13 cellular contexts compared by ENCODE assay signal in genomic region chr20:45901332-45901731, GRCh38. TPM values are rescaled to one million over a fixed set of nuclear protein-coding genes. Genes with fewer than 3 reads are reported as not detected.
DNase-seq lines count a peak whose midpoint lies in the region; ATAC-seq, FAIRE-seq and TF ChIP-seq lines count a peak whose summit lies in the region.
"Not testable (repeated sequence)": the region's sequence is repeated elsewhere in the genome, so short reads cannot be mapped to it uniquely, and the experiment has no call there.
"Had no signal": no experiment of that assay in that cellular context is flagged by ENCODE, and none has a peak within 500 bp of the region (broad histone marks: within the 10 kb centered on the region; RNA-seq: fewer than 3 reads in every experiment).

No MANE protein-coding gene starts in this region.

- TF ChIP-seq EP300 in HepG2 (IDR thresholded peaks at IDR 0.05; ENCODE audit: low read depth in 2 of 2, low read length in 2 of 2); HepG2 (CRISPR knock-in tag; IDR thresholded peaks at IDR 0.05; ENCODE audit: borderline replicate concordance): not testable (repeated sequence)

- CTCF ChIA-PET in HepG2 (lab: Yijun Ruan, JAX; ENCODE audit: low intra/inter-chr PET ratio, low total read pairs), result not testable (repeated sequence)

- not testable (repeated sequence) for H3K9me3 ChIP-seq in BLaER1; BLaER1 treated with 17β-estradiol and CSF1 and Interleukin-3, amounts not matched to agents 10 nM and 100 nM (replicated peaks in 1 of 11); Karpas-422 (ENCODE audit: low read length); kidney (ENCODE audit: control insufficient read depth in 1 of 2, low read length in 2 of 2); HepG2 (ENCODE audit: low read length)

- H3K4me3 ChIP-seq in BLaER1; BLaER1 treated with 17β-estradiol and CSF1 and Interleukin-3, amounts not matched to agents 10 nM and 100 nM; Karpas-422 (ENCODE audit: low read length); kidney (ENCODE audit: low read length in 2 of 2); HepG2 (replicated peaks in 1 of 3; ENCODE audit: insufficient read depth in 1 of 3, low read depth in 2 of 3, low read length in 3 of 3): not testable (repeated sequence)

- not testable (repeated sequence) for BruUV-seq in HepG2 (replicated peaks; lab: Mats Ljungman, UMichigan)

- peaks cover 42% of the 10 kb centered on the region for H3K4me1 ChIP-seq in BLaER1
- H3K4me1 ChIP-seq in BLaER1 treated with 17β-estradiol and CSF1 and Interleukin-3, amounts not matched to agents 10 nM and 100 nM, result peaks cover 22 to 46% (median 38%) of the 10 kb centered on the region in 10 experiments
- H3K4me1 ChIP-seq in Karpas-422 (ENCODE audit: low read length), result peaks cover 55% of the 10 kb centered on the region
- not testable (repeated sequence) for H3K4me1 ChIP-seq in kidney (ENCODE audit: control insufficient read depth in 1 of 2, insufficient read depth in 1 of 2, low read depth in 1 of 2, low read length in 2 of 2)
- peaks cover 30% of the 10 kb centered on the region for H3K4me1 ChIP-seq in HepG2 (ENCODE audit: insufficient read depth, low read length)

- ATAC-seq in left lobe of liver, result peak; percentile 15
- ATAC-seq in HepG2, result not testable (repeated sequence)

- in situ Hi-C loops in HepG2 (cut with HindIII; ENCODE audit: extremely low pct_ligation_motif_present, low pct_unique_long_range_greater_than_20kb), result not testable (repeated sequence)

- H3K79me2 ChIP-seq in Karpas-422 (ENCODE audit: low read length); HepG2 (ENCODE audit: insufficient read depth, low read length): not testable (repeated sequence)

- intact Hi-C loops in kidney (cut with DNase I); HepG2 (cut with micrococcal nuclease; ENCODE audit: unreplicated experiment): not testable (repeated sequence)

- not testable (repeated sequence) for FAIRE-seq in kidney (lab: Jason Lieb, UNC); HepG2 (lab: Jason Lieb, UNC)

- not testable (repeated sequence) for H3K27me3 ChIP-seq in BLaER1; BLaER1 treated with 17β-estradiol and CSF1 and Interleukin-3, amounts not matched to agents 10 nM and 100 nM; Karpas-422 (ENCODE audit: low read length); HepG2 (ENCODE audit: control insufficient read depth in 1 of 2, insufficient read depth in 2 of 2, low read length in 2 of 2)

- not testable (repeated sequence) for TF ChIP-seq RAD21 in HepG2 (CRISPR knock-in tag; IDR thresholded peaks at IDR 0.05)

- H3K4me2 ChIP-seq in BLaER1, result peak overlapping the region; percentile 77; the same call in 1 of the 2 replicates
- peak overlapping the region in 9 of 11 experiments; percentile 60 to 94 (median 86); a peak in 13 of 22 replicates for H3K4me2 ChIP-seq in BLaER1 treated with 17β-estradiol and CSF1 and Interleukin-3, amounts not matched to agents 10 nM and 100 nM
- H3K4me2 ChIP-seq in Karpas-422 (ENCODE audit: low read depth, low read length, poor library complexity, severe bottlenecking); HepG2 (ENCODE audit: low read depth, low read length): not testable (repeated sequence)

- not testable (repeated sequence) for H3K9me2 ChIP-seq in Karpas-422 (replicated peaks; ENCODE audit: insufficient read depth, low read length)

- not testable (repeated sequence) for TF ChIP-seq CTCF in kidney (IDR thresholded peaks at IDR 0.05; ENCODE audit: borderline replicate concordance, extremely low read depth, insufficient read depth); HepG2 (CRISPR knock-in tag; IDR thresholded peaks at IDR 0.05)

- H3K9ac ChIP-seq in BLaER1; BLaER1 treated with 17β-estradiol and CSF1 and Interleukin-3, amounts not matched to agents 10 nM and 100 nM; Karpas-422 (ENCODE audit: low read length); kidney (ENCODE audit: low read length in 2 of 2); HepG2 (ENCODE audit: insufficient read depth, low read depth, low read length): not testable (repeated sequence)

- H3K36me3 ChIP-seq in BLaER1 (peaks cover 36% of the 10 kb centered on the region), kidney (ENCODE audit: control insufficient read depth in 1 of 2, insufficient read depth in 2 of 2, low read length in 2 of 2) (peaks cover 9 to 18% of the 10 kb centered on the region in 2 donors), HepG2 (replicated peaks in 1 of 2; ENCODE audit: control insufficient read depth in 1 of 2, insufficient read depth in 2 of 2, low read length in 2 of 2) (peaks cover 25 to 27% of the 10 kb centered on the region in 2 experiments)
- H3K36me3 ChIP-seq in BLaER1 treated with 17β-estradiol and CSF1 and Interleukin-3, amounts not matched to agents 10 nM and 100 nM, result peaks cover 32 to 98% (median 43%) of the 10 kb centered on the region in 11 experiments
- H3K36me3 ChIP-seq in Karpas-422 (ENCODE audit: insufficient read depth, low read length), result not testable (repeated sequence)

- not testable (repeated sequence) for DNase-seq in Karpas-422; left lobe of liver (ENCODE audit: low spot score); HepG2 (ENCODE audit: low spot score)
- DNase-seq in kidney, result peak; percentile 15

- WGBS in HepG2 (ENCODE audit: low lambda C conversion rate), result 66% methylated on average over 6 of the region's 6 CpGs

- H3K27ac ChIP-seq in BLaER1; BLaER1 treated with 17β-estradiol and CSF1 and Interleukin-3, amounts not matched to agents 10 nM and 100 nM; kidney (ENCODE audit: low read depth in 2 of 2, low read length in 2 of 2); HepG2 (ENCODE audit: extremely low read length, insufficient read depth, low read length): not testable (repeated sequence)
- peak overlapping the region; percentile 95 for H3K27ac ChIP-seq in Karpas-422 (ENCODE audit: low read length)

- POLR2A ChIA-PET in HepG2 (lab: Yijun Ruan, JAX), result interaction anchor here (0.8 to 4.7 kb wide), 10 partner anchors 8 to 68 kb away, joined by 3 to 38 read pairs (median 12); partner anchors contain the start of genes CTSA, NEURL2, PCIF1 and SNX21

- not testable (repeated sequence) for H2AFZ ChIP-seq in Karpas-422 (ENCODE audit: low read length); HepG2 (ENCODE audit: low read length)

- H4K20me1 ChIP-seq in BLaER1; Karpas-422 (ENCODE audit: insufficient read depth, low read depth, low read length); HepG2 (ENCODE audit: insufficient read depth, low read length): not testable (repeated sequence)
- peaks cover 0 to 82% (median 0%) of the 10 kb centered on the region in 11 experiments; a peak in 9 of 22 replicates for H4K20me1 ChIP-seq in BLaER1 treated with 17β-estradiol and CSF1 and Interleukin-3, amounts not matched to agents 10 nM and 100 nM

- TF ChIP-seq POLR2A in HepG2 (IDR thresholded peaks at IDR 0.05; ENCODE audit: insufficient read depth in 1 of 2, low read depth in 2 of 2, low read length in 2 of 2), result not testable (repeated sequence)

RNA-seq across cellular contexts. Expression of gene CTSA, which starts 10.2 kb away (rescaled TPM):
- 39.5 and 52.9 TPM in 2 replicates for total RNA-seq in Karpas-422 (2014; rRNA removed; shearing (Covaris generic); ENCODE audit: low replicate concordance)
- total RNA-seq in kidney (180 TPM), left lobe of liver (68.3 TPM), HepG2 (2016; rRNA removed; fragmentation: Illumina TruSeq; extraction: Trizol) (63.8 and 202 TPM in 2 replicates)
- polyA plus RNA-seq in kidney (ENCODE audit: insufficient read depth, low read depth, low replicate concordance) (408 TPM), HepG2 (2011; rRNA removed) (222 and 231 TPM in 2 replicates)
- 83.9 and 87.3 TPM in 2 replicates for total RNA-seq in HepG2 (2016; cell fraction: cytosol; rRNA removed; fragmentation: Illumina TruSeq; extraction: Trizol; ENCODE audit: low read depth)
- 57.2 and 212 TPM in 2 replicates for total RNA-seq in HepG2 (2016; cell fraction: insoluble cytoplasmic fraction; rRNA removed; fragmentation: Illumina TruSeq; extraction: Trizol)
- 50.4 and 53.1 TPM in 2 replicates for total RNA-seq in HepG2 (2016; cell fraction: membrane; rRNA removed; fragmentation: Illumina TruSeq; extraction: Trizol)
- 213 and 263 TPM in 2 replicates for total RNA-seq in HepG2 (2016; cell fraction: nucleus; rRNA removed; fragmentation: Illumina TruSeq; extraction: Trizol)
- polyA plus RNA-seq in HepG2 (2011; cell fraction: cytosol; rRNA removed), result 240 and 265 TPM in 2 replicates
- polyA plus RNA-seq in HepG2 (2011; cell fraction: nucleus; rRNA removed), result 851 and 910 TPM in 2 replicates
- polyA plus RNA-seq in HepG2 (2012), result 102 and 105 TPM in 2 replicates
- polyA plus RNA-seq in HepG2 (2016; cell fraction: cytosol; fragmentation: Illumina TruSeq; extraction: Trizol; ENCODE audit: low read depth), result 37.4 and 39.2 TPM in 2 replicates
- 82.4 and 101 TPM in 2 replicates for polyA plus RNA-seq in HepG2 (2016; cell fraction: insoluble cytoplasmic fraction; fragmentation: Illumina TruSeq; extraction: Trizol; ENCODE audit: low read depth)
- polyA plus RNA-seq in HepG2 (2016; cell fraction: membrane; fragmentation: Illumina TruSeq; extraction: Trizol; ENCODE audit: low read depth), result 45.6 and 51.6 TPM in 2 replicates
- polyA plus RNA-seq in HepG2 (2016; cell fraction: nucleus; fragmentation: Illumina TruSeq; extraction: Trizol; ENCODE audit: insufficient read depth, low read depth), result 573 and 587 TPM in 2 replicates
- 289 and 410 TPM in 2 replicates for polyA minus RNA-seq in HepG2 (2011; rRNA and poly(A)+ RNA removed; ENCODE audit: low replicate concordance)
- polyA minus RNA-seq in HepG2 (2011; cell fraction: cytosol; rRNA and poly(A)+ RNA removed), result 109 and 118 TPM in 2 replicates
- 292 and 323 TPM in 2 replicates for polyA minus RNA-seq in HepG2 (2011; cell fraction: nucleus; rRNA and poly(A)+ RNA removed)

RNA-seq across cellular contexts. Expression of gene NEURL2, which starts 10.3 kb away (rescaled TPM):
- 3.1 and 4.3 TPM in 2 replicates for total RNA-seq in Karpas-422 (2014; rRNA removed; shearing (Covaris generic); ENCODE audit: low replicate concordance)
- total RNA-seq in kidney, result 27.5 TPM
- polyA plus RNA-seq in kidney (ENCODE audit: insufficient read depth, low read depth, low replicate concordance), result 37.3 TPM
- 6.9 TPM for total RNA-seq in left lobe of liver
- total RNA-seq in HepG2 (2016; rRNA removed; fragmentation: Illumina TruSeq; extraction: Trizol), result 4.1 and 9.7 TPM in 2 replicates
- 6.7 and 8.8 TPM in 2 replicates for total RNA-seq in HepG2 (2016; cell fraction: cytosol; rRNA removed; fragmentation: Illumina TruSeq; extraction: Trizol; ENCODE audit: low read depth)
- total RNA-seq in HepG2 (2016; cell fraction: insoluble cytoplasmic fraction; rRNA removed; fragmentation: Illumina TruSeq; extraction: Trizol), result 6.0 and 9.5 TPM in 2 replicates
- total RNA-seq in HepG2 (2016; cell fraction: membrane; rRNA removed; fragmentation: Illumina TruSeq; extraction: Trizol), result 7.3 and 9.1 TPM in 2 replicates
- 14.4 and 18.5 TPM in 2 replicates for total RNA-seq in HepG2 (2016; cell fraction: nucleus; rRNA removed; fragmentation: Illumina TruSeq; extraction: Trizol)
- 7.2 and 12.2 TPM in 2 replicates for polyA plus RNA-seq in HepG2 (2011; rRNA removed)
- polyA plus RNA-seq in HepG2 (2011; cell fraction: cytosol; rRNA removed), result 3.7 and 6.3 TPM in 2 replicates
- 57.9 and 58.9 TPM in 2 replicates for polyA plus RNA-seq in HepG2 (2011; cell fraction: nucleus; rRNA removed)
- 4.2 and 4.6 TPM in 2 replicates for polyA plus RNA-seq in HepG2 (2012)
- 4.1 and 4.3 TPM in 2 replicates for polyA plus RNA-seq in HepG2 (2016; cell fraction: cytosol; fragmentation: Illumina TruSeq; extraction: Trizol; ENCODE audit: low read depth)
- 4.2 and 4.9 TPM in 2 replicates for polyA plus RNA-seq in HepG2 (2016; cell fraction: insoluble cytoplasmic fraction; fragmentation: Illumina TruSeq; extraction: Trizol; ENCODE audit: low read depth)
- 3.9 and 4.0 TPM in 2 replicates for polyA plus RNA-seq in HepG2 (2016; cell fraction: membrane; fragmentation: Illumina TruSeq; extraction: Trizol; ENCODE audit: low read depth)
- 18.5 and 19.4 TPM in 2 replicates for polyA plus RNA-seq in HepG2 (2016; cell fraction: nucleus; fragmentation: Illumina TruSeq; extraction: Trizol; ENCODE audit: insufficient read depth, low read depth)
- polyA minus RNA-seq in HepG2 (2011; rRNA and poly(A)+ RNA removed; ENCODE audit: low replicate concordance), result 1.3 and 16.0 TPM in 2 replicates
- 1.9 and 2.1 TPM in 2 replicates for polyA minus RNA-seq in HepG2 (2011; cell fraction: cytosol; rRNA and poly(A)+ RNA removed)
- polyA minus RNA-seq in HepG2 (2011; cell fraction: nucleus; rRNA and poly(A)+ RNA removed), result 24.2 and 27.4 TPM in 2 replicates

RNA-seq across cellular contexts. Expression of gene PLTP, which starts 10.6 kb away (rescaled TPM):
- 19.8 and 29.0 TPM in 2 replicates for total RNA-seq in Karpas-422 (2014; rRNA removed; shearing (Covaris generic); ENCODE audit: low replicate concordance)
- total RNA-seq in kidney, result 345 TPM
- 790 TPM for polyA plus RNA-seq in kidney (ENCODE audit: insufficient read depth, low read depth, low replicate concordance)
- 18.8 TPM for total RNA-seq in left lobe of liver
- 7.0 and 16.9 TPM in 2 replicates for total RNA-seq in HepG2 (2016; rRNA removed; fragmentation: Illumina TruSeq; extraction: Trizol)
- 3.6 and 5.4 TPM in 2 replicates for total RNA-seq in HepG2 (2016; cell fraction: cytosol; rRNA removed; fragmentation: Illumina TruSeq; extraction: Trizol; ENCODE audit: low read depth)
- 5.7 and 18.2 TPM in 2 replicates for total RNA-seq in HepG2 (2016; cell fraction: insoluble cytoplasmic fraction; rRNA removed; fragmentation: Illumina TruSeq; extraction: Trizol)
- total RNA-seq in HepG2 (2016; cell fraction: membrane; rRNA removed; fragmentation: Illumina TruSeq; extraction: Trizol), result 6.1 and 6.9 TPM in 2 replicates
- total RNA-seq in HepG2 (2016; cell fraction: nucleus; rRNA removed; fragmentation: Illumina TruSeq; extraction: Trizol), result 18.3 and 22.2 TPM in 2 replicates
- polyA plus RNA-seq in HepG2 (2011; rRNA removed), result 28.6 and 30.7 TPM in 2 replicates
- 26.4 and 36.2 TPM in 2 replicates for polyA plus RNA-seq in HepG2 (2011; cell fraction: cytosol; rRNA removed)
- 25.4 and 33.0 TPM in 2 replicates for polyA plus RNA-seq in HepG2 (2011; cell fraction: nucleus; rRNA removed)
- polyA plus RNA-seq in HepG2 (2012), result 13.5 and 20.7 TPM in 2 replicates
- polyA plus RNA-seq in HepG2 (2016; cell fraction: cytosol; fragmentation: Illumina TruSeq; extraction: Trizol; ENCODE audit: low read depth), result 6.3 and 6.9 TPM in 2 replicates
- 7.2 and 10.5 TPM in 2 replicates for polyA plus RNA-seq in HepG2 (2016; cell fraction: insoluble cytoplasmic fraction; fragmentation: Illumina TruSeq; extraction: Trizol; ENCODE audit: low read depth)
- polyA plus RNA-seq in HepG2 (2016; cell fraction: membrane; fragmentation: Illumina TruSeq; extraction: Trizol; ENCODE audit: low read depth), result 7.7 and 8.9 TPM in 2 replicates
- 31.7 and 37.7 TPM in 2 replicates for polyA plus RNA-seq in HepG2 (2016; cell fraction: nucleus; fragmentation: Illumina TruSeq; extraction: Trizol; ENCODE audit: insufficient read depth, low read depth)
- polyA minus RNA-seq in HepG2 (2011; rRNA and poly(A)+ RNA removed; ENCODE audit: low replicate concordance), result 3.3 and 51.4 TPM in 2 replicates
- 17.1 and 20.1 TPM in 2 replicates for polyA minus RNA-seq in HepG2 (2011; cell fraction: cytosol; rRNA and poly(A)+ RNA removed)
- polyA minus RNA-seq in HepG2 (2011; cell fraction: nucleus; rRNA and poly(A)+ RNA removed), result 8.1 and 10.7 TPM in 2 replicates
- total RNA-seq: CD4-positive, alpha-beta T cell; CD8-positive, alpha-beta T cell had no signal

RNA-seq across cellular contexts. Expression of gene SPATA25, which starts 13.9 kb away (rescaled TPM):
- total RNA-seq in Karpas-422 (2014; rRNA removed; shearing (Covaris generic); ENCODE audit: low replicate concordance), result 4.7 TPM in 1 of 2 replicates, not detected in the other
- 6.7 TPM for total RNA-seq in kidney
- 6.7 TPM for polyA plus RNA-seq in kidney (ENCODE audit: insufficient read depth, low read depth, low replicate concordance)
- total RNA-seq in left lobe of liver, result 4.2 TPM
- total RNA-seq in HepG2 (2016; rRNA removed; fragmentation: Illumina TruSeq; extraction: Trizol), result 3.3 and 7.6 TPM in 2 replicates
- total RNA-seq in HepG2 (2016; cell fraction: cytosol; rRNA removed; fragmentation: Illumina TruSeq; extraction: Trizol; ENCODE audit: low read depth), result 0.35 and 0.40 TPM in 2 replicates
- total RNA-seq in HepG2 (2016; cell fraction: insoluble cytoplasmic fraction; rRNA removed; fragmentation: Illumina TruSeq; extraction: Trizol), result 2.3 and 8.1 TPM in 2 replicates
- 2.3 TPM in 2 replicates for total RNA-seq in HepG2 (2016; cell fraction: membrane; rRNA removed; fragmentation: Illumina TruSeq; extraction: Trizol)
- 13.0 and 19.1 TPM in 2 replicates for total RNA-seq in HepG2 (2016; cell fraction: nucleus; rRNA removed; fragmentation: Illumina TruSeq; extraction: Trizol)
- 4.8 and 8.9 TPM in 2 replicates for polyA plus RNA-seq in HepG2 (2011; rRNA removed)
- 1.8 and 3.7 TPM in 2 replicates for polyA plus RNA-seq in HepG2 (2011; cell fraction: cytosol; rRNA removed)
- polyA plus RNA-seq in HepG2 (2011; cell fraction: nucleus; rRNA removed), result 44.5 and 49.8 TPM in 2 replicates
- 2.1 and 3.2 TPM in 2 replicates for polyA plus RNA-seq in HepG2 (2012)
- polyA plus RNA-seq in HepG2 (2016; cell fraction: cytosol; fragmentation: Illumina TruSeq; extraction: Trizol; ENCODE audit: low read depth), result 0.34 and 0.51 TPM in 2 replicates
- 1.0 and 1.7 TPM in 2 replicates for polyA plus RNA-seq in HepG2 (2016; cell fraction: insoluble cytoplasmic fraction; fragmentation: Illumina TruSeq; extraction: Trizol; ENCODE audit: low read depth)
- polyA plus RNA-seq in HepG2 (2016; cell fraction: membrane; fragmentation: Illumina TruSeq; extraction: Trizol; ENCODE audit: low read depth), result 0.37 and 1.7 TPM in 2 replicates
- polyA plus RNA-seq in HepG2 (2016; cell fraction: nucleus; fragmentation: Illumina TruSeq; extraction: Trizol; ENCODE audit: insufficient read depth, low read depth), result 23.9 and 34.2 TPM in 2 replicates
- polyA minus RNA-seq in HepG2 (2011; rRNA and poly(A)+ RNA removed; ENCODE audit: low replicate concordance), result 3.0 and 7.4 TPM in 2 replicates
- 1.8 and 2.4 TPM in 2 replicates for polyA minus RNA-seq in HepG2 (2011; cell fraction: cytosol; rRNA and poly(A)+ RNA removed)
- 19.0 and 20.9 TPM in 2 replicates for polyA minus RNA-seq in HepG2 (2011; cell fraction: nucleus; rRNA and poly(A)+ RNA removed)
- total RNA-seq: Daoy, G401 had no signal
- polyA plus RNA-seq: CD14-positive monocyte; CD4-positive, CD25-positive, alpha-beta regulatory T cell; CD8-positive, alpha-beta memory T cell had no signal

RNA-seq across cellular contexts. Expression of gene ZSWIM1, which starts 20.3 kb away (rescaled TPM):
- total RNA-seq in Karpas-422 (2014; rRNA removed; shearing (Covaris generic); ENCODE audit: low replicate concordance), result 10.8 and 19.0 TPM in 2 replicates
- total RNA-seq in kidney (13.1 TPM), left lobe of liver (2.7 TPM), HepG2 (2016; rRNA removed; fragmentation: Illumina TruSeq; extraction: Trizol) (11.7 and 16.5 TPM in 2 replicates)
- polyA plus RNA-seq in kidney (ENCODE audit: insufficient read depth, low read depth, low replicate concordance) (6.7 TPM), HepG2 (2011; rRNA removed) (9.0 and 9.5 TPM in 2 replicates)
- 3.2 and 3.6 TPM in 2 replicates for total RNA-seq in HepG2 (2016; cell fraction: cytosol; rRNA removed; fragmentation: Illumina TruSeq; extraction: Trizol; ENCODE audit: low read depth)
- total RNA-seq in HepG2 (2016; cell fraction: insoluble cytoplasmic fraction; rRNA removed; fragmentation: Illumina TruSeq; extraction: Trizol), result 12.7 and 15.4 TPM in 2 replicates
- 11.0 and 11.3 TPM in 2 replicates for total RNA-seq in HepG2 (2016; cell fraction: membrane; rRNA removed; fragmentation: Illumina TruSeq; extraction: Trizol)
- total RNA-seq in HepG2 (2016; cell fraction: nucleus; rRNA removed; fragmentation: Illumina TruSeq; extraction: Trizol), result 5.7 and 7.6 TPM in 2 replicates
- 7.0 and 7.5 TPM in 2 replicates for polyA plus RNA-seq in HepG2 (2011; cell fraction: cytosol; rRNA removed)
- 12.5 and 14.3 TPM in 2 replicates for polyA plus RNA-seq in HepG2 (2011; cell fraction: nucleus; rRNA removed)
- 10.5 and 11.2 TPM in 2 replicates for polyA plus RNA-seq in HepG2 (2012)
- 2.1 TPM in 2 replicates for polyA plus RNA-seq in HepG2 (2016; cell fraction: cytosol; fragmentation: Illumina TruSeq; extraction: Trizol; ENCODE audit: low read depth)
- 13.3 and 15.8 TPM in 2 replicates for polyA plus RNA-seq in HepG2 (2016; cell fraction: insoluble cytoplasmic fraction; fragmentation: Illumina TruSeq; extraction: Trizol; ENCODE audit: low read depth)
- polyA plus RNA-seq in HepG2 (2016; cell fraction: membrane; fragmentation: Illumina TruSeq; extraction: Trizol; ENCODE audit: low read depth), result 5.7 and 6.2 TPM in 2 replicates
- polyA plus RNA-seq in HepG2 (2016; cell fraction: nucleus; fragmentation: Illumina TruSeq; extraction: Trizol; ENCODE audit: insufficient read depth, low read depth), result 12.4 and 13.9 TPM in 2 replicates
- 41.6 and 51.8 TPM in 2 replicates for polyA minus RNA-seq in HepG2 (2011; rRNA and poly(A)+ RNA removed; ENCODE audit: low replicate concordance)
- polyA minus RNA-seq in HepG2 (2011; cell fraction: cytosol; rRNA and poly(A)+ RNA removed), result 12.9 and 15.0 TPM in 2 replicates
- 10.4 and 12.7 TPM in 2 replicates for polyA minus RNA-seq in HepG2 (2011; cell fraction: nucleus; rRNA and poly(A)+ RNA removed)

Comparison
In these comparisons a context has a peak if more than half of its experiments do, and no peak if none do; other contexts are left out.
1. RNA of gene PLTP, which starts 10.6 kb away (total RNA-seq): 345 TPM in kidney (single experiment); 19.8 to 29.0 TPM in Karpas-422, 18.8 TPM in left lobe of liver (single experiment) and 3.6 to 22.2 TPM in HepG2; every median in the first group is over 10 times any median in the second.